16 cellular contexts compared by ENCODE assay signal in the genomic region with DNA sequence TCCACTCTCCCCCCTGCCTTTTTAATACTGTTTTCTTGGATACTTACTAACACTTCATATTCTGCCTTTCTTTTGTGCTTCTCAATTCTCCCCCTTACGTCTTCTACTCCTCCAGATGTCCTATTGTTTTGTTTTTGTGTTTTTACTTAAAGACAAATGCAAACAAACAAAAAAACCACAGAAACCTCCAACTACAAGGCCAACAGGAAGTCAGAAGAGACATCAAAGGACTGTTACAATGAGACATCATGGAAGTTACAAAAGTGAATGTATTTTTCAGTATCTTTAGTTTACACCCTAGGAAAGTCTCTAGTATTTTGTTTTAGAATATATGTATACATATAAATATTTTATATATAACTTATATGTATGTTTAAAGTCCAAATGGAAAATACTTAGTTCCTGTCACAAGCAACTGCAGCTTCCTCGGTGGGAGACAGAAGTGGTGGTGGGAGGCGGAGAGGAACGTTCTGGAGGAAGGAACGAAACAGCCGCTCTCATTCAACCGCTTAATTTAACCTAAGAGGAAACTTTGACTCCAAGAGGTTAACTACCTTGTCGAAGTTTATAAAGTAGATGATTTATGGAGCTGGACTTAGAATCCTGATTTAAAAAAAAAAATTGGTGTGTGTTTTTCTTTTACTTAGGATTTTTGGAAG.
DNase-seq lines count a peak whose midpoint lies in the region; ATAC-seq, FAIRE-seq and TF ChIP-seq lines count a peak whose summit lies in the region.
"Had no signal": no experiment of that assay in that cellular context is flagged by ENCODE, and none has a peak within 500 bp of the region (broad histone marks: within the 10 kb centered on the region; RNA-seq: fewer than 3 reads in every experiment).

No MANE protein-coding gene starts in this region.

- peaks cover 16% of the 10 kb centered on the region for H3K27me3 ChIP-seq in CD4-positive, alpha-beta T cell (ENCODE audit: control insufficient read depth, insufficient read depth, low read length)
- H3K27me3 ChIP-seq in hepatocyte = no peaks in the 10 kb centered on the region

- no peak for FAIRE-seq in D721Med (lab: Jason Lieb, UNC)

- POLR2A ChIA-PET in CD4-positive, alpha-beta T cell (lab: Charles Lee) = no interaction called here

- no peaks in the 10 kb centered on the region for H3K36me3 ChIP-seq in hepatocyte (replicated peaks; ENCODE audit: insufficient read depth, low read depth)

- H3K4me3 ChIP-seq in hepatocyte = no peak overlapping the region
- H3K4me3 ChIP-seq: GM23248 had no signal

- no peak for ATAC-seq in CD4-positive, alpha-beta T cell (ENCODE audit: poor library complexity)
- ATAC-seq: PC-3 had no signal

- WGBS in hepatocyte (ENCODE audit: low lambda C conversion rate, missing lambda C conversion rate) = 75% methylated on average over 8 of the region's 8 CpGs

- no peak for TF ChIP-seq CTCF in CD4-positive, alpha-beta T cell (IDR thresholded peaks at IDR 0.05)
- no peak for TF ChIP-seq CTCF in nephron (IDR thresholded peaks at IDR 0.05; ENCODE audit: unreplicated experiment in 3 of 3)
- no peak for TF ChIP-seq CTCF in D721Med (IDR thresholded peaks at IDR 0.05; ENCODE audit: insufficient read depth, missing control alignments)
- no peak for TF ChIP-seq CTCF in hepatocyte (IDR thresholded peaks at IDR 0.05; ENCODE audit: poor library complexity)

- intact Hi-C loops in CD4-positive, alpha-beta T cell (cut with DNase I, micrococcal nuclease) = no loop called here

- peak overlapping the region; percentile 42 for H3K4me3 Mint-ChIP-seq in CD4-positive, alpha-beta T cell
- peak overlapping the region; percentile 63 for H3K4me3 Mint-ChIP-seq in T-helper 2 cell treated with Interferon-gamma antibody and Interleukin-4, amounts not matched to agents 5 μg/mL and 100 μg/mL, for 36 hours
- no peak overlapping the region for H3K4me3 Mint-ChIP-seq in nephron

- H3K9me2 ChIP-seq in hepatocyte (replicated peaks; ENCODE audit: insufficient read depth) = no peaks in the 10 kb centered on the region

- H3K36me3 Mint-ChIP-seq in CD4-positive, alpha-beta T cell (ENCODE audit: low read depth) = no peaks in the 10 kb centered on the region
- no peaks in the 10 kb centered on the region for H3K36me3 Mint-ChIP-seq in T-helper 2 cell treated with Interferon-gamma antibody and Interleukin-4, amounts not matched to agents 5 μg/mL and 100 μg/mL, for 36 hours (ENCODE audit: low read depth)
- no peaks in the 10 kb centered on the region for H3K36me3 Mint-ChIP-seq in nephron (ENCODE audit: low read depth)

- no peak overlapping the region for H3K4me2 ChIP-seq in hepatocyte

- no peaks in the 10 kb centered on the region for H3K9me3 Mint-ChIP-seq in CD4-positive, alpha-beta T cell
- no peaks in the 10 kb centered on the region for H3K9me3 Mint-ChIP-seq in T-helper 2 cell treated with Interferon-gamma antibody and Interleukin-4, amounts not matched to agents 5 μg/mL and 100 μg/mL, for 36 hours
- H3K9me3 Mint-ChIP-seq in nephron = peaks cover 3% of the 10 kb centered on the region

- peaks cover 15% of the 10 kb centered on the region for H3K4me1 Mint-ChIP-seq in CD4-positive, alpha-beta T cell (ENCODE audit: low read depth)
- H3K4me1 Mint-ChIP-seq in T-helper 2 cell treated with Interferon-gamma antibody and Interleukin-4, amounts not matched to agents 5 μg/mL and 100 μg/mL, for 36 hours (ENCODE audit: low read depth) = peaks cover 3% of the 10 kb centered on the region
- H3K4me1 Mint-ChIP-seq in nephron = peaks cover 11% of the 10 kb centered on the region

- CTCF ChIA-PET in CD4-positive, alpha-beta T cell (lab: Charles Lee) = no interaction called here

- no peak overlapping the region for H3K27ac ChIP-seq in CD4-positive, alpha-beta T cell (ENCODE audit: low read depth, low read length)
- H3K27ac ChIP-seq in hepatocyte = no peak overlapping the region
- H3K27ac ChIP-seq: GM23248 had no signal

- no peaks in the 10 kb centered on the region for H3K9me3 ChIP-seq in CD4-positive, alpha-beta T cell (ENCODE audit: control insufficient read depth, low read length)
- H3K9me3 ChIP-seq in hepatocyte (ENCODE audit: low read depth) = no peaks in the 10 kb centered on the region

- peaks cover 67% of the 10 kb centered on the region for H3K27me3 Mint-ChIP-seq in CD4-positive, alpha-beta T cell
- peaks cover 18% of the 10 kb centered on the region for H3K27me3 Mint-ChIP-seq in T-helper 2 cell treated with Interferon-gamma antibody and Interleukin-4, amounts not matched to agents 5 μg/mL and 100 μg/mL, for 36 hours (ENCODE audit: low read depth)
- H3K27me3 Mint-ChIP-seq in nephron (ENCODE audit: low read depth) = peaks cover 50% of the 10 kb centered on the region

- no peak for DNase-seq in CD4-positive, alpha-beta T cell
- DNase-seq in H4 (ENCODE audit: low spot score) = peak; percentile 23
- DNase-seq in T-helper 2 cell treated with Interferon-gamma antibody and Interleukin-4, amounts not matched to agents 5 μg/mL and 100 μg/mL, for 36 hours (ENCODE audit: low spot score) = no peak
- DNase-seq in D721Med (ENCODE audit: insufficient read length, low spot score) = no peak
- DNase-seq in activated naive CD4-positive, alpha-beta T cell (lab: John Stamatoyannopoulos, UW) = no peak
- DNase-seq in hepatocyte (ENCODE audit: low spot score) = no peak
- DNase-seq: DMS79, GM23248, KG1, NCI-H1048, NCI-H1436 treated with DMSO at 0.1 percent for 48 hours, NCI-H2081, NCI-H510A, NCI-H82, PC-3 had no signal

- no peak overlapping the region for H3K27ac Mint-ChIP-seq in CD4-positive, alpha-beta T cell
- H3K27ac Mint-ChIP-seq in T-helper 2 cell treated with Interferon-gamma antibody and Interleukin-4, amounts not matched to agents 5 μg/mL and 100 μg/mL, for 36 hours = peak overlapping the region; percentile 33
- peak overlapping the region; percentile 1 to 52 (median 10) for H3K27ac Mint-ChIP-seq in nephron

- H2AFZ ChIP-seq in hepatocyte = no peak overlapping the region
- H2AFZ ChIP-seq: GM23248 had no signal

- no peaks in the 10 kb centered on the region for H4K20me1 ChIP-seq in hepatocyte (ENCODE audit: insufficient read depth, poor library complexity, severe bottlenecking)

- H3K4me1 ChIP-seq in hepatocyte (ENCODE audit: insufficient read depth) = no peaks in the 10 kb centered on the region

- H3K79me2 ChIP-seq in hepatocyte = no peaks in the 10 kb centered on the region

Comparison
In these comparisons a context has a peak if more than half of its experiments do, and no peak if none do; other contexts are left out.
1. H3K4me3 Mint-ChIP-seq: peak in CD4-positive, alpha-beta T cell (single experiment) and T-helper 2 cell treated with Interferon-gamma antibody and Interleukin-4, amounts not matched to agents 5 μg/mL and 100 μg/mL, for 36 hours (single experiment); none in nephron (0 of 3).